21 cellular contexts compared by ENCODE assay signal in the genomic region with DNA sequence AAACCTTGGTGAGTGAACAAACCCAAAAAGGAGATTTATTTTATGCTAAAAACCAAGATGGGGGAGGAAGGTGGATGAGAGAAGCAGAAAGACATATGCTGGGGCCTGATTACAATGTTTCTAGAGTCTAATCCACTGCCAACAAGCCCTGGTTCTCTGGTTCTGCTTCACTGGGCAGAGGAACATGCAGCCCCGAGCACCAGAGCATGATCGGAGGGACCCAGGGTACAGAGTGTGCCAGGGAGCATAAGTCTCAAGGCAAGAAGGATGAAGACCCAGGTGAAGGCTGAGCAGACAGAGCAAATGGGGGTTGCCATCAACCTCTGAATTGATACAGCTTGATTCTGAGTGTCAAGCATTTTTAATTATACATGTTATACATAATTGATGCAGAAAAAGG. TPM values are rescaled to one million over a fixed set of nuclear protein-coding genes. Genes with fewer than 3 reads are reported as not detected.
DNase-seq lines count a peak whose midpoint lies in the region; ATAC-seq and TF ChIP-seq lines count a peak whose summit lies in the region.
"Had no signal": no experiment of that assay in that cellular context is flagged by ENCODE, and none has a peak within 500 bp of the region (broad histone marks: within the 10 kb centered on the region; RNA-seq: fewer than 3 reads in every experiment).

No MANE protein-coding gene starts in this region.

- CTCF ChIA-PET in activated CD4-positive, alpha-beta T cell treated with anti-CD3 and anti-CD28 coated beads, Interleukin-2, amount 10 ng/mL, durations not matched to agents 7 days and 5 days (lab: Charles Lee), result no interaction called here
- CTCF ChIA-PET in PC-9 (lab: Charles Lee), result no interaction called here

- H3K4me3 ChIP-seq in BLaER1 (no peak overlapping the region), Loucy (ENCODE audit: low read length, poor library complexity, severe bottlenecking) (no peak overlapping the region), PC-9 (no peak overlapping the region)
- H3K4me3 ChIP-seq: GM12878 had no signal

- H3K4me1 ChIP-seq in BLaER1 (peaks cover 18% of the 10 kb centered on the region), Loucy (ENCODE audit: insufficient read depth, low read length, poor library complexity, severe bottlenecking) (peaks cover 9% of the 10 kb centered on the region), PC-9 (replicated peaks; ENCODE audit: insufficient read depth) (no peaks in the 10 kb centered on the region)

- H3F3A ChIP-seq in Loucy (ENCODE audit: low read depth) (no peaks in the 10 kb centered on the region), PC-9 (ENCODE audit: insufficient read depth, low read depth) (no peaks in the 10 kb centered on the region)

- H3K9me3 ChIP-seq in BLaER1 (no peaks in the 10 kb centered on the region), Loucy (ENCODE audit: insufficient read depth, low read depth, low read length) (no peaks in the 10 kb centered on the region), PC-9 (ENCODE audit: insufficient read depth, low read depth) (no peaks in the 10 kb centered on the region)

- POLR2A ChIA-PET in activated CD4-positive, alpha-beta T cell treated with anti-CD3 and anti-CD28 coated beads, Interleukin-2, amount 10 ng/mL, durations not matched to agents 7 days and 5 days (lab: Charles Lee), result no interaction called here
- POLR2A ChIA-PET in PC-9 (lab: Charles Lee; ENCODE audit: unreplicated experiment), result no interaction called here

- no peaks in the 10 kb centered on the region for H3K27me3 ChIP-seq in BLaER1
- H3K27me3 ChIP-seq in Loucy (ENCODE audit: insufficient read depth, low read length, poor library complexity, severe bottlenecking), result no peaks in the 10 kb centered on the region
- H3K27me3 ChIP-seq in PC-9 (ENCODE audit: insufficient read depth, low read depth), result no peaks in the 10 kb centered on the region

- peak overlapping the region; percentile 48 for H3K27ac Mint-ChIP-seq in activated T-cell treated with anti-CD3 and anti-CD28 coated beads, Interleukin-2, amount 50 U/mL, for 72 hours
- no peak overlapping the region for H3K27ac Mint-ChIP-seq in activated T-cell treated with anti-CD3 and anti-CD28 coated beads, Interleukin-2, amount 50 U/mL, for 24 hours
- H3K27ac Mint-ChIP-seq in activated CD4-positive, alpha-beta T cell treated with anti-CD3 and anti-CD28 coated beads, Interleukin-2, amount 10 ng/mL, durations not matched to agents 7 days and 5 days, result no peak overlapping the region
- H3K27ac Mint-ChIP-seq: CD4-positive, CD25-positive, alpha-beta regulatory T cell; CD8-positive, alpha-beta memory T cell; H9 had no signal

- no peaks in the 10 kb centered on the region for H3K36me3 Mint-ChIP-seq in activated T-cell treated with anti-CD3 and anti-CD28 coated beads, Interleukin-2, amount 50 U/mL, for 72 hours (ENCODE audit: insufficient read depth in 2 of 2)
- H3K36me3 Mint-ChIP-seq in activated T-cell treated with anti-CD3 and anti-CD28 coated beads, Interleukin-2, amount 50 U/mL, for 24 hours (ENCODE audit: low read depth), result no peaks in the 10 kb centered on the region
- H3K36me3 Mint-ChIP-seq in activated CD4-positive, alpha-beta T cell treated with anti-CD3 and anti-CD28 coated beads, Interleukin-2, amount 10 ng/mL, durations not matched to agents 7 days and 5 days (ENCODE audit: low read depth), result no peaks in the 10 kb centered on the region
- H3K36me3 Mint-ChIP-seq: CD4-positive, CD25-positive, alpha-beta regulatory T cell; CD8-positive, alpha-beta memory T cell had no signal

- H3K79me2 ChIP-seq in Loucy (ENCODE audit: insufficient read depth, low read length), result no peaks in the 10 kb centered on the region
- H3K79me2 ChIP-seq in PC-9 (ENCODE audit: low read depth), result no peaks in the 10 kb centered on the region

- ATAC-seq in activated T-cell treated with anti-CD3 and anti-CD28 coated beads, Interleukin-2, amount 50 U/mL, for 72 hours (replicated peaks in 1 of 2), result no peak
- ATAC-seq in GM18870 (IDR thresholded peaks at IDR 0.05; ENCODE audit: unreplicated experiment), result no peak
- ATAC-seq: GM12878 had no signal

- peaks cover 12% of the 10 kb centered on the region for H3K4me1 Mint-ChIP-seq in activated T-cell treated with anti-CD3 and anti-CD28 coated beads, Interleukin-2, amount 50 U/mL, for 72 hours (ENCODE audit: low read depth)
- H3K4me1 Mint-ChIP-seq in activated T-cell treated with anti-CD3 and anti-CD28 coated beads, Interleukin-2, amount 50 U/mL, for 24 hours (ENCODE audit: low read depth), result peaks cover 10% of the 10 kb centered on the region
- H3K4me1 Mint-ChIP-seq in activated CD4-positive, alpha-beta T cell treated with anti-CD3 and anti-CD28 coated beads, Interleukin-2, amount 10 ng/mL, durations not matched to agents 7 days and 5 days, result peaks cover 6% of the 10 kb centered on the region
- H3K4me1 Mint-ChIP-seq: CD8-positive, alpha-beta memory T cell had no signal

- H3K36me3 ChIP-seq in BLaER1 (no peaks in the 10 kb centered on the region), Loucy (ENCODE audit: insufficient read depth, low read length) (no peaks in the 10 kb centered on the region), PC-9 (ENCODE audit: low read depth) (no peaks in the 10 kb centered on the region)

- H3K9me2 ChIP-seq in Loucy (replicated peaks; ENCODE audit: low read depth, low read length), result no peaks in the 10 kb centered on the region
- H3K9me2 ChIP-seq in PC-9 (ENCODE audit: insufficient read depth), result no peaks in the 10 kb centered on the region

- H3K9me3 Mint-ChIP-seq in activated T-cell treated with anti-CD3 and anti-CD28 coated beads, Interleukin-2, amount 50 U/mL, for 72 hours, result peaks cover 0 to 2% of the 10 kb centered on the region in 2 donors
- H3K9me3 Mint-ChIP-seq in activated T-cell treated with anti-CD3 and anti-CD28 coated beads, Interleukin-2, amount 50 U/mL, for 24 hours, result no peaks in the 10 kb centered on the region
- no peaks in the 10 kb centered on the region for H3K9me3 Mint-ChIP-seq in activated CD4-positive, alpha-beta T cell treated with anti-CD3 and anti-CD28 coated beads, Interleukin-2, amount 10 ng/mL, durations not matched to agents 7 days and 5 days
- H3K9me3 Mint-ChIP-seq: CD8-positive, alpha-beta memory T cell had no signal

- peak overlapping the region; percentile 36; the same call in 1 of the 2 replicates for H2AFZ ChIP-seq in Loucy (ENCODE audit: low read length)
- H2AFZ ChIP-seq in PC-9, result no peak overlapping the region

- H4K20me1 ChIP-seq in BLaER1 (no peaks in the 10 kb centered on the region), Loucy (ENCODE audit: insufficient read depth, low read length, poor library complexity, severe bottlenecking) (no peaks in the 10 kb centered on the region), PC-9 (ENCODE audit: insufficient read depth) (no peaks in the 10 kb centered on the region)

- no peak overlapping the region for H3K4me3 Mint-ChIP-seq in activated T-cell treated with anti-CD3 and anti-CD28 coated beads, Interleukin-2, amount 50 U/mL, for 72 hours
- H3K4me3 Mint-ChIP-seq in activated T-cell treated with anti-CD3 and anti-CD28 coated beads, Interleukin-2, amount 50 U/mL, for 24 hours, result no peak overlapping the region
- H3K4me3 Mint-ChIP-seq in activated CD4-positive, alpha-beta T cell treated with anti-CD3 and anti-CD28 coated beads, Interleukin-2, amount 10 ng/mL, durations not matched to agents 7 days and 5 days, result no peak overlapping the region
- H3K4me3 Mint-ChIP-seq: CD4-positive, CD25-positive, alpha-beta regulatory T cell; CD8-positive, alpha-beta memory T cell; H9 had no signal

- intact Hi-C loops in PC-9 (cut with micrococcal nuclease; ENCODE audit: unreplicated experiment), result no loop called here

- peaks cover 6% of the 10 kb centered on the region for H3K27me3 Mint-ChIP-seq in activated T-cell treated with anti-CD3 and anti-CD28 coated beads, Interleukin-2, amount 50 U/mL, for 72 hours (ENCODE audit: low read depth)
- no peaks in the 10 kb centered on the region for H3K27me3 Mint-ChIP-seq in activated T-cell treated with anti-CD3 and anti-CD28 coated beads, Interleukin-2, amount 50 U/mL, for 24 hours
- peaks cover 31% of the 10 kb centered on the region for H3K27me3 Mint-ChIP-seq in activated CD4-positive, alpha-beta T cell treated with anti-CD3 and anti-CD28 coated beads, Interleukin-2, amount 10 ng/mL, durations not matched to agents 7 days and 5 days

- H3K27ac ChIP-seq in BLaER1, result no peak overlapping the region
- no peak overlapping the region for H3K27ac ChIP-seq in PC-9
- H3K27ac ChIP-seq: HL-60 had no signal

- TF ChIP-seq CTCF in Loucy (conservative IDR thresholded peaks at IDR 0.05; ENCODE audit: low read length) (no peak), PC-9 (conservative IDR thresholded peaks at IDR 0.05) (no peak)

- no peak for DNase-seq in activated T-cell treated with anti-CD3 and anti-CD28 coated beads, Interleukin-2, amount 50 U/mL, for 72 hours
- no peak for DNase-seq in activated T-cell treated with anti-CD3 and anti-CD28 coated beads, Interleukin-2, amount 50 U/mL, for 24 hours
- DNase-seq in renal cortical epithelial cell (ENCODE audit: low read depth), result peak; percentile 49
- no peak for DNase-seq in activated CD4-positive, alpha-beta T cell treated with anti-CD3 and anti-CD28 coated beads, Interleukin-2, amount 10 ng/mL, durations not matched to agents 7 days and 5 days
- DNase-seq in PC-9, result no peak
- DNase-seq: 8988T; C1 segment of cervical spinal cord; CD4-positive, CD25-positive, alpha-beta regulatory T cell; CD8-positive, alpha-beta memory T cell; COR-L47; DMS 273 treated with DMSO at 0.1 percent for 48 hours; DMS53; DND-41; EL; H9 had no signal

- no TSS peak for BruUV-seq in PC-9 (replicated peaks; lab: Mats Ljungman, UMichigan)

- H3K4me2 ChIP-seq in BLaER1 (peak overlapping the region; percentile 39), Loucy (ENCODE audit: low read depth, low read length, poor library complexity, severe bottlenecking) (no peak overlapping the region), PC-9 (no peak overlapping the region)

- H3K9ac ChIP-seq in BLaER1, result no peak overlapping the region
- H3K9ac ChIP-seq in Loucy (ENCODE audit: low read depth, low read length, poor library complexity, severe bottlenecking), result no peak overlapping the region

RNA-seq across cellular contexts. Expression of a gene that starts 30.7 kb away (rescaled TPM):
- not detected for total RNA-seq in activated T-cell treated with anti-CD3 and anti-CD28 coated beads, Interleukin-2, amount 50 U/mL, for 72 hours
- total RNA-seq in renal cortical epithelial cell (27.6 and 110 TPM in 2 replicates), PC-9 (2021) (0.65 and 0.74 TPM in 2 replicates)
- not detected for total RNA-seq in activated CD4-positive, alpha-beta T cell treated with anti-CD3 and anti-CD28 coated beads, Interleukin-2, amount 10 ng/mL, durations not matched to agents 7 days and 5 days
- total RNA-seq: CD4-positive, CD25-positive, alpha-beta regulatory T cell; CD8-positive, alpha-beta memory T cell; G401; GM12878 had no signal

Comparison
In these comparisons a context has a peak if more than half of its experiments do, and no peak if none do; other contexts are left out.
1. RNA of a gene that starts 30.7 kb away (total RNA-seq): 27.6 to 110 TPM in renal cortical epithelial cell; 0.65 to 0.74 TPM in PC-9, not detected in activated T-cell treated with anti-CD3 and anti-CD28 coated beads, Interleukin-2, amount 50 U/mL, for 72 hours and not detected in activated CD4-positive, alpha-beta T cell treated with anti-CD3 and anti-CD28 coated beads, Interleukin-2, amount 10 ng/mL, durations not matched to agents 7 days and 5 days; every median in the first group is over 10 times any median in the second.